In genomic region chr7:26399309-26399610, GRCh38 we compare ENCODE assay signal across 8 cellular contexts.
DNase-seq lines count a peak whose midpoint lies in the region; ATAC-seq, FAIRE-seq and TF ChIP-seq lines count a peak whose summit lies in the region.

No MANE protein-coding gene starts in this region.

- no peak overlapping the region for H3K9ac ChIP-seq in HepG2 (ENCODE audit: insufficient read depth, low read depth, low read length)

- FAIRE-seq in HepG2 (lab: Jason Lieb, UNC), result no peak

- CTCF ChIA-PET in HepG2 (lab: Yijun Ruan, JAX; ENCODE audit: low intra/inter-chr PET ratio, low total read pairs), result no interaction called here

- H3K4me1 ChIP-seq in CD4-positive, CD25-positive, alpha-beta regulatory T cell (ENCODE audit: control insufficient read depth, insufficient read depth, low read length, poor library complexity, severe bottlenecking), result peaks cover 15% of the 10 kb centered on the region
- peaks cover 27% of the 10 kb centered on the region for H3K4me1 ChIP-seq in HepG2 (ENCODE audit: insufficient read depth, low read length)

- TF ChIP-seq CTCF in NB4 (IDR thresholded peaks at IDR 0.05; ENCODE audit: low read depth, low read length), result no peak
- peak; percentile 44 for TF ChIP-seq CTCF in HepG2 (CRISPR knock-in tag; IDR thresholded peaks at IDR 0.05)

- H4K20me1 ChIP-seq in HepG2 (ENCODE audit: insufficient read depth, low read length), result no peaks in the 10 kb centered on the region

- no peak overlapping the region for H3K4me3 ChIP-seq in CD4-positive, CD25-positive, alpha-beta regulatory T cell (ENCODE audit: low read depth, low read length)
- peak overlapping the region; percentile 66 for H3K4me3 ChIP-seq in NB4 (ENCODE audit: low read depth, low read length)
- peak overlapping the region; percentile 57 to 69 (median 62) for H3K4me3 ChIP-seq in HepG2 (replicated peaks in 1 of 3; ENCODE audit: insufficient read depth in 1 of 3, low read depth in 2 of 3, low read length in 3 of 3)

- H3K36me3 Mint-ChIP-seq in CD4-positive, CD25-positive, alpha-beta regulatory T cell, result no peaks in the 10 kb centered on the region
- peaks cover 2% of the 10 kb centered on the region for H3K36me3 Mint-ChIP-seq in central memory CD8-positive, alpha-beta T cell (ENCODE audit: insufficient read depth)

- intact Hi-C loops in HepG2 (cut with micrococcal nuclease; ENCODE audit: unreplicated experiment), result no loop called here

- H3K36me3 ChIP-seq in CD4-positive, CD25-positive, alpha-beta regulatory T cell (ENCODE audit: control insufficient read depth, insufficient read depth, low read length), result no peaks in the 10 kb centered on the region
- no peaks in the 10 kb centered on the region for H3K36me3 ChIP-seq in HepG2 (replicated peaks in 1 of 2; ENCODE audit: control insufficient read depth in 1 of 2, insufficient read depth in 2 of 2, low read length in 2 of 2)

- H3K27ac Mint-ChIP-seq in CD4-positive, CD25-positive, alpha-beta regulatory T cell, result no peak overlapping the region
- no peak overlapping the region for H3K27ac Mint-ChIP-seq in central memory CD8-positive, alpha-beta T cell (ENCODE audit: low read depth)

- peak overlapping the region; percentile 70 to 93 (median 86) for H3K4me3 Mint-ChIP-seq in CD4-positive, CD25-positive, alpha-beta regulatory T cell
- peak overlapping the region; percentile 82 for H3K4me3 Mint-ChIP-seq in central memory CD8-positive, alpha-beta T cell

- H3K9me3 Mint-ChIP-seq in CD4-positive, CD25-positive, alpha-beta regulatory T cell, result peaks cover 0 to 3% (median 0%) of the 10 kb centered on the region in 7 donors
- H3K9me3 Mint-ChIP-seq in central memory CD8-positive, alpha-beta T cell, result no peaks in the 10 kb centered on the region

- H3K4me2 ChIP-seq in HepG2 (ENCODE audit: low read depth, low read length), result peak overlapping the region; percentile 82

- BruUV-seq in HepG2 (replicated peaks; lab: Mats Ljungman, UMichigan), result no TSS peak

- H3K4me1 Mint-ChIP-seq in CD4-positive, CD25-positive, alpha-beta regulatory T cell, result peaks cover 0 to 20% (median 8%) of the 10 kb centered on the region in 4 donors
- peaks cover 13% of the 10 kb centered on the region for H3K4me1 Mint-ChIP-seq in central memory CD8-positive, alpha-beta T cell

- H3K79me2 ChIP-seq in HepG2 (ENCODE audit: insufficient read depth, low read length), result no peaks in the 10 kb centered on the region

- TF ChIP-seq RAD21 in HepG2 (CRISPR knock-in tag; IDR thresholded peaks at IDR 0.05), result no peak

- in situ Hi-C loops in HepG2 (cut with HindIII; ENCODE audit: extremely low pct_ligation_motif_present, low pct_unique_long_range_greater_than_20kb), result no loop called here

- H3K27me3 Mint-ChIP-seq in CD4-positive, CD25-positive, alpha-beta regulatory T cell, result peaks cover 31% of the 10 kb centered on the region
- peaks cover 77% of the 10 kb centered on the region for H3K27me3 Mint-ChIP-seq in central memory CD8-positive, alpha-beta T cell

- ATAC-seq in CD4-positive, CD25-positive, alpha-beta regulatory T cell (ENCODE audit: low read depth in 2 of 2), result no peak
- ATAC-seq in central memory CD8-positive, alpha-beta T cell (replicated peaks; ENCODE audit: extremely low read depth, poor library complexity, severe bottlenecking), result no peak
- ATAC-seq in HepG2 (peak; percentile 86), GM19035 (IDR thresholded peaks at IDR 0.05; ENCODE audit: unreplicated experiment) (no peak)

- H3K9me3 ChIP-seq in CD4-positive, CD25-positive, alpha-beta regulatory T cell (ENCODE audit: control insufficient read depth in 2 of 2, low read length in 2 of 2), result no peaks in the 10 kb centered on the region
- no peaks in the 10 kb centered on the region for H3K9me3 ChIP-seq in HepG2 (ENCODE audit: low read length)

- WGBS in HepG2 (ENCODE audit: low lambda C conversion rate), result 6% methylated on average over 3 of the region's 3 CpGs

- POLR2A ChIA-PET in HepG2 (lab: Yijun Ruan, JAX), result no interaction called here

- TF ChIP-seq POLR2A in NB4 (IDR thresholded peaks at IDR 0.05; ENCODE audit: extremely low read depth, insufficient read length) (no peak), HepG2 (IDR thresholded peaks at IDR 0.05; ENCODE audit: insufficient read depth in 1 of 2, low read depth in 2 of 2, low read length in 2 of 2) (no peak)

- no peak overlapping the region for H2AFZ ChIP-seq in HepG2 (ENCODE audit: low read length)

- no peak overlapping the region for H3K27ac ChIP-seq in CD4-positive, CD25-positive, alpha-beta regulatory T cell (ENCODE audit: insufficient read depth, low read length, poor library complexity, severe bottlenecking)
- H3K27ac ChIP-seq in HepG2 (ENCODE audit: extremely low read length, insufficient read depth, low read length) (no peak overlapping the region), temporal lobe (ENCODE audit: low read depth, low read length) (peak overlapping the region; percentile 15)

- no peak for DNase-seq in CD4-positive, CD25-positive, alpha-beta regulatory T cell
- no peak for DNase-seq in NB4 (ENCODE audit: low read depth)
- no peak for DNase-seq in central memory CD8-positive, alpha-beta T cell (ENCODE audit: low spot score in 2 of 2)
- DNase-seq in HepG2 (ENCODE audit: low spot score), result no peak
- DNase-seq in MV-4-11 (lab: John Stamatoyannopoulos, UW), result no peak
- DNase-seq in GDM1 (lab: John Stamatoyannopoulos, UW), result no peak

- peaks cover 37% of the 10 kb centered on the region for H3K27me3 ChIP-seq in CD4-positive, CD25-positive, alpha-beta regulatory T cell (ENCODE audit: control insufficient read depth, insufficient read depth, low read length)
- H3K27me3 ChIP-seq in HepG2 (ENCODE audit: control insufficient read depth in 1 of 2, insufficient read depth in 2 of 2, low read length in 2 of 2), result peaks cover 0 to 27% of the 10 kb centered on the region in 2 experiments; a peak in 3 of 5 replicates

- TF ChIP-seq EP300 in HepG2 (IDR thresholded peaks at IDR 0.05; ENCODE audit: low read depth in 2 of 2, low read length in 2 of 2) (no peak), HepG2 (CRISPR knock-in tag; IDR thresholded peaks at IDR 0.05; ENCODE audit: borderline replicate concordance) (no peak)

TF ChIP-seq in HepG2, 621 proteins besides CTCF, POLR2A, EP300 and RAD21:
- TF ChIP-seq ZNF737 (CRISPR knock-in tag; IDR thresholded peaks at IDR 0.05; ENCODE audit: borderline replicate concordance) (no peak), ARNT (IDR thresholded peaks at IDR 0.05) (no peak), ZFX (CRISPR knock-in tag; IDR thresholded peaks at IDR 0.05; ENCODE audit: low read depth) (peak; percentile 24; the same call in 1 of the 2 replicates), GFI1 (CRISPR knock-in tag; IDR thresholded peaks at IDR 0.05; ENCODE audit: borderline replicate concordance) (no peak), MTERF4 (CRISPR knock-in tag; IDR thresholded peaks at IDR 0.05) (0 out of 2 replicates have a peak, but pooled peaks have one; percentile 49), ZNF552 (CRISPR knock-in tag; IDR thresholded peaks at IDR 0.05; ENCODE audit: borderline replicate concordance) (no peak), DMAP1 (CRISPR knock-in tag; IDR thresholded peaks at IDR 0.05) (no peak), ZNF850 (CRISPR knock-in tag; conservative IDR thresholded peaks at IDR 0.05) (0 out of 2 replicates have a peak, but pooled peaks have one; percentile 20), NR2F6 (IDR thresholded peaks at IDR 0.05) (no peak), NR2F6 (CRISPR knock-in tag; IDR thresholded peaks at IDR 0.05) (no peak), POGK (CRISPR knock-in tag; conservative IDR thresholded peaks at IDR 0.05) (0 out of 2 replicates have a peak, but pooled peaks have one; percentile 12), NR2F1 (CRISPR knock-in tag; IDR thresholded peaks at IDR 0.05) (no peak), ZNF430 (CRISPR knock-in tag; IDR thresholded peaks at IDR 0.05) (no peak), POLR2AphosphoS2 (IDR thresholded peaks at IDR 0.05; ENCODE audit: low read depth, low read length) (no peak)
